ENCODE assay signal across 1 cellular context in genomic region chr16:46883690-46884512, GRCh38.
A peak's percentile ranks its signal among the peaks of the same experiment; 100 is the strongest.
TF ChIP-seq lines count a peak whose summit lies in the region.

TSS of gene GPT2 (plus strand) at chr16:46884362. CDS start at chr16:46884716, 354 bp downstream.

TF ChIP-seq in HepG2, 621 proteins besides CTCF, POLR2A, EP300 and RAD21 (continued from another document and continues in another):
- TF ChIP-seq FOXO4 (CRISPR knock-in tag; conservative IDR thresholded peaks at IDR 0.05): no peak
- peak; percentile 96; the same call in 1 of the 2 replicates for TF ChIP-seq KDM5B (CRISPR knock-in tag; IDR thresholded peaks at IDR 0.05; ENCODE audit: borderline replicate concordance)
- TF ChIP-seq ZXDC (CRISPR knock-in tag; IDR thresholded peaks at IDR 0.05): peak; percentile 96
- TF ChIP-seq CEBPG (CRISPR knock-in tag; IDR thresholded peaks at IDR 0.05): peak; percentile 100
- TF ChIP-seq ZBTB42 (CRISPR knock-in tag; IDR thresholded peaks at IDR 0.05): peak; percentile 88; the same call in 1 of the 2 replicates
- TF ChIP-seq HOXA3 (CRISPR knock-in tag; IDR thresholded peaks at IDR 0.05): peak; percentile 89
- TF ChIP-seq ZNF382 (CRISPR knock-in tag; IDR thresholded peaks at IDR 0.05; ENCODE audit: borderline replicate concordance): no peak
- TF ChIP-seq HMGXB3 (CRISPR knock-in tag; IDR thresholded peaks at IDR 0.05; ENCODE audit: borderline replicate concordance): peak; percentile 74
- no peak; the same call in 1 of the 2 replicates for TF ChIP-seq MTF2 (CRISPR knock-in tag; IDR thresholded peaks at IDR 0.05; ENCODE audit: borderline replicate concordance)
- peak; percentile 66; the same call in 1 of the 2 replicates for TF ChIP-seq TFAP4 (IDR thresholded peaks at IDR 0.05; ENCODE audit: borderline replicate concordance, low read depth)
- TF ChIP-seq ZNF7 (CRISPR knock-in tag; IDR thresholded peaks at IDR 0.05): peak; percentile 32; the same call in 1 of the 2 replicates
- TF ChIP-seq ZNF501 (CRISPR knock-in tag; IDR thresholded peaks at IDR 0.05): peak; percentile 89; the same call in 1 of the 2 replicates
- TF ChIP-seq ZBTB33 (CRISPR knock-in tag; IDR thresholded peaks at IDR 0.05): peak; percentile 66; the same call in 1 of the 2 replicates
- no peak for TF ChIP-seq TCF7 (IDR thresholded peaks at IDR 0.05; ENCODE audit: low read depth)
- TF ChIP-seq ZNF746 (CRISPR knock-in tag; IDR thresholded peaks at IDR 0.05): peak; percentile 100
- TF ChIP-seq TFDP1 (CRISPR knock-in tag; IDR thresholded peaks at IDR 0.05; ENCODE audit: borderline replicate concordance): peak; percentile 89; the same call in 1 of the 2 replicates
- TF ChIP-seq FOXC1 (CRISPR knock-in tag; IDR thresholded peaks at IDR 0.05; ENCODE audit: borderline replicate concordance): 0 out of 2 replicates have a peak, but pooled peaks have one; percentile 26
- TF ChIP-seq FOXA1 (IDR thresholded peaks at IDR 0.05): no peak
- TF ChIP-seq FOXA1 (CRISPR knock-in tag; IDR thresholded peaks at IDR 0.05): peak; percentile 83
- TF ChIP-seq ZNF232 (CRISPR knock-in tag; IDR thresholded peaks at IDR 0.05; ENCODE audit: borderline replicate concordance): peak; percentile 47; the same call in 1 of the 2 replicates
- TF ChIP-seq ZNF790 (CRISPR knock-in tag; IDR thresholded peaks at IDR 0.05; ENCODE audit: borderline replicate concordance): peak; percentile 74; the same call in 1 of the 2 replicates
- no peak for TF ChIP-seq NCOA5 (CRISPR knock-in tag; IDR thresholded peaks at IDR 0.05)
- peak; percentile 65 for TF ChIP-seq XRCC5 (optimal IDR thresholded peaks at IDR 0.05; ENCODE audit: low read length)
- TF ChIP-seq CCAR2 (optimal IDR thresholded peaks at IDR 0.05; ENCODE audit: low read depth, low read length): no peak
- no peak; the same call in 1 of the 2 replicates for TF ChIP-seq CENPBD1 (CRISPR knock-in tag; IDR thresholded peaks at IDR 0.05; ENCODE audit: borderline replicate concordance, low read depth)
- TF ChIP-seq ZNF224 (CRISPR knock-in tag; IDR thresholded peaks at IDR 0.05): no peak; the same call in 1 of the 2 replicates
- no peak; the same call in 1 of the 2 replicates for TF ChIP-seq NFE2 (CRISPR knock-in tag; IDR thresholded peaks at IDR 0.05)
- no peak for TF ChIP-seq NFE2L1 (CRISPR knock-in tag; IDR thresholded peaks at IDR 0.05; ENCODE audit: borderline replicate concordance)
- TF ChIP-seq ZBTB20 (CRISPR knock-in tag; IDR thresholded peaks at IDR 0.05; ENCODE audit: borderline replicate concordance, low read depth): 0 out of 2 replicates have a peak, but pooled peaks have one; percentile 84
- TF ChIP-seq ADNP (CRISPR knock-in tag; IDR thresholded peaks at IDR 0.05): no peak
- TF ChIP-seq ZNF782 (CRISPR knock-in tag; IDR thresholded peaks at IDR 0.05; ENCODE audit: borderline replicate concordance): peak; percentile 94; the same call in 1 of the 2 replicates
- TF ChIP-seq ZBTB40 (IDR thresholded peaks at IDR 0.05): no peak
- peak; percentile 88; the same call in 1 of the 2 replicates for TF ChIP-seq ZBTB40 (CRISPR knock-in tag; IDR thresholded peaks at IDR 0.05)
